ENCODE assay signal across 10 cellular contexts in the genomic region with DNA sequence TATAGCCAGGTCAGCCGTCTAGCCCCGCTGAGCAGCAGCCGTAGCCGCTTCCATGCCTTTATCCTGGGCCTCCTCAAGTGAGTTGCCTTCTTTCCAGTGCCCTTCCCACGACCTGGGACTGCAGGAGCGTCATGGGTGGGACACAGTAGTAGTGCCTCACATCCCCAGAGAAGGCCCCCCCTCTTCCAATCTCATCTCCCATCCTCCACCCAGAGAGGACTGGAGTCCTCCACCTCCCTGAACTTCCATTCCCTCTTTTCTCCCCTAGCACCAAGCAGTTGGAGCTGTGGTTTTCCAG. TPM values are rescaled to one million over a fixed set of nuclear protein-coding genes. Genes with fewer than 3 reads are reported as not detected.
DNase-seq lines count a peak whose midpoint lies in the region; ATAC-seq lines count a peak whose summit lies in the region.
"Had no signal": no experiment of that assay in that cellular context is flagged by ENCODE, and none has a peak within 500 bp of the region (broad histone marks: within the 10 kb centered on the region; RNA-seq: fewer than 3 reads in every experiment).

No MANE protein-coding gene starts in this region.

- no peaks in the 10 kb centered on the region for H3K9me3 Mint-ChIP-seq in activated CD4-positive, alpha-beta T cell treated with anti-CD3 and anti-CD28 coated beads, Interleukin-2, amount 10 ng/mL, durations not matched to agents 24 days and 14 days
- H3K9me3 Mint-ChIP-seq in activated naive CD8-positive, alpha-beta T cell treated with anti-CD3 and anti-CD28 coated beads for 36 hours, result no peaks in the 10 kb centered on the region
- no peaks in the 10 kb centered on the region for H3K9me3 Mint-ChIP-seq in stimulated activated naive CD8-positive, alpha-beta T cell treated with anti-CD3 and anti-CD28 coated beads, Interleukin-15, amount 100 ng/mL, for 72 hours

- H3K27ac Mint-ChIP-seq in activated CD4-positive, alpha-beta T cell treated with anti-CD3 and anti-CD28 coated beads, Interleukin-2, amount 10 ng/mL, durations not matched to agents 24 days and 14 days, result no peak overlapping the region
- H3K27ac Mint-ChIP-seq in activated naive CD8-positive, alpha-beta T cell treated with anti-CD3 and anti-CD28 coated beads for 36 hours, result no peak overlapping the region
- no peak overlapping the region for H3K27ac Mint-ChIP-seq in stimulated activated naive CD8-positive, alpha-beta T cell treated with anti-CD3 and anti-CD28 coated beads, Interleukin-15, amount 100 ng/mL, for 72 hours

- ATAC-seq in stimulated activated naive CD8-positive, alpha-beta T cell treated with anti-CD3 and anti-CD28 coated beads, Interleukin-15, amount 100 ng/mL, for 72 hours, result no peak

- H3K4me3 ChIP-seq in iPS-18c (ENCODE audit: insufficient read depth, low read depth, low read length), result peak overlapping the region; percentile 99

- H3K9me3 ChIP-seq in iPS-18c (ENCODE audit: control insufficient read depth, insufficient read depth, low read length), result no peaks in the 10 kb centered on the region

- H3K36me3 Mint-ChIP-seq in activated CD4-positive, alpha-beta T cell treated with anti-CD3 and anti-CD28 coated beads, Interleukin-2, amount 10 ng/mL, durations not matched to agents 24 days and 14 days (ENCODE audit: low read depth), result peaks cover 15% of the 10 kb centered on the region
- peaks cover 9% of the 10 kb centered on the region for H3K36me3 Mint-ChIP-seq in activated naive CD8-positive, alpha-beta T cell treated with anti-CD3 and anti-CD28 coated beads for 36 hours

- peaks cover 28% of the 10 kb centered on the region for H3K4me1 Mint-ChIP-seq in activated CD4-positive, alpha-beta T cell treated with anti-CD3 and anti-CD28 coated beads, Interleukin-2, amount 10 ng/mL, durations not matched to agents 24 days and 14 days
- peaks cover 20% of the 10 kb centered on the region for H3K4me1 Mint-ChIP-seq in activated naive CD8-positive, alpha-beta T cell treated with anti-CD3 and anti-CD28 coated beads for 36 hours
- H3K4me1 Mint-ChIP-seq in stimulated activated naive CD8-positive, alpha-beta T cell treated with anti-CD3 and anti-CD28 coated beads, Interleukin-15, amount 100 ng/mL, for 72 hours, result peaks cover 51% of the 10 kb centered on the region

- peak overlapping the region; percentile 91 for H3K4me3 Mint-ChIP-seq in activated CD4-positive, alpha-beta T cell treated with anti-CD3 and anti-CD28 coated beads, Interleukin-2, amount 10 ng/mL, durations not matched to agents 24 days and 14 days
- H3K4me3 Mint-ChIP-seq in activated naive CD8-positive, alpha-beta T cell treated with anti-CD3 and anti-CD28 coated beads for 36 hours, result peak overlapping the region; percentile 57
- H3K4me3 Mint-ChIP-seq in stimulated activated naive CD8-positive, alpha-beta T cell treated with anti-CD3 and anti-CD28 coated beads, Interleukin-15, amount 100 ng/mL, for 72 hours, result peak overlapping the region; percentile 37 to 90

- intact Hi-C loops in activated CD4-positive, alpha-beta T cell treated with anti-CD3 and anti-CD28 coated beads, Interleukin-2, amount 10 ng/mL, durations not matched to agents 24 days and 14 days (cut with micrococcal nuclease), result loop anchor here (10.0 kb wide), 1 partner anchor 269 kb away; no protein-coding TSS in a partner anchor

- no peaks in the 10 kb centered on the region for H3K27me3 Mint-ChIP-seq in activated CD4-positive, alpha-beta T cell treated with anti-CD3 and anti-CD28 coated beads, Interleukin-2, amount 10 ng/mL, durations not matched to agents 24 days and 14 days
- H3K27me3 Mint-ChIP-seq in activated naive CD8-positive, alpha-beta T cell treated with anti-CD3 and anti-CD28 coated beads for 36 hours, result no peaks in the 10 kb centered on the region
- H3K27me3 Mint-ChIP-seq in stimulated activated naive CD8-positive, alpha-beta T cell treated with anti-CD3 and anti-CD28 coated beads, Interleukin-15, amount 100 ng/mL, for 72 hours, result no peaks in the 10 kb centered on the region

- no peak for DNase-seq in activated CD4-positive, alpha-beta T cell treated with anti-CD3 and anti-CD28 coated beads, Interleukin-2, amount 10 ng/mL, durations not matched to agents 24 days and 14 days
- DNase-seq in activated CD4-positive, alpha-beta T cell treated with anti-CD3 and anti-CD28 coated beads, Interleukin-2, amount 50 U/mL, for 4 hours, result no peak
- DNase-seq in activated naive CD8-positive, alpha-beta T cell treated with anti-CD3 and anti-CD28 coated beads for 36 hours, result no peak
- DNase-seq in stimulated activated naive CD8-positive, alpha-beta T cell treated with anti-CD3 and anti-CD28 coated beads, Interleukin-15, amount 100 ng/mL, for 72 hours, result no peak
- DNase-seq in NCI-H2227 treated with DMSO at 0.1 percent for 48 hours (lab: John Stamatoyannopoulos, UW), result no peak
- no peak for DNase-seq in NCI-H2081 treated with DMSO at 0.1 percent for 48 hours (lab: John Stamatoyannopoulos, UW)
- DNase-seq in NOMO-1 treated with DMSO at 0.1 percent for 48 hours (lab: John Stamatoyannopoulos, UW; ENCODE audit: unreplicated experiment), result no peak
- DNase-seq: amniotic stem cell had no signal

RNA-seq across cellular contexts. Expression of gene RUSC1, which starts 4.9 kb away (rescaled TPM):
- 29.9 and 30.1 TPM in 2 replicates for total RNA-seq in activated CD4-positive, alpha-beta T cell treated with anti-CD3 and anti-CD28 coated beads, Interleukin-2, amount 10 ng/mL, durations not matched to agents 24 days and 14 days
- 10 to 100 TPM; 23.7 to 24.2 TPM for total RNA-seq in activated naive CD8-positive, alpha-beta T cell treated with anti-CD3 and anti-CD28 coated beads for 36 hours

RNA-seq across cellular contexts. Expression of gene FDPS, which starts 16.9 kb away (rescaled TPM):
- 321 and 324 TPM in 2 replicates for total RNA-seq in activated CD4-positive, alpha-beta T cell treated with anti-CD3 and anti-CD28 coated beads, Interleukin-2, amount 10 ng/mL, durations not matched to agents 24 days and 14 days
- total RNA-seq in activated naive CD8-positive, alpha-beta T cell treated with anti-CD3 and anti-CD28 coated beads for 36 hours, result 100 to 1,000 TPM; 256 to 264 TPM

RNA-seq across cellular contexts. Expression of gene PKLR, which starts 24.3 kb away (rescaled TPM):
- total RNA-seq in activated CD4-positive, alpha-beta T cell treated with anti-CD3 and anti-CD28 coated beads, Interleukin-2, amount 10 ng/mL, durations not matched to agents 24 days and 14 days, result 0.09 TPM in 1 of 2 replicates, not detected in the other
- total RNA-seq in activated naive CD8-positive, alpha-beta T cell treated with anti-CD3 and anti-CD28 coated beads for 36 hours, result not detected
- total RNA-seq: pulmonary artery endothelial cell had no signal

RNA-seq across cellular contexts. Expression of gene HCN3, which starts 48.3 kb away (rescaled TPM):
- total RNA-seq in activated CD4-positive, alpha-beta T cell treated with anti-CD3 and anti-CD28 coated beads, Interleukin-2, amount 10 ng/mL, durations not matched to agents 24 days and 14 days, result 3.2 and 3.8 TPM in 2 replicates
- 1 to 10 TPM; 1.5 to 1.6 TPM for total RNA-seq in activated naive CD8-positive, alpha-beta T cell treated with anti-CD3 and anti-CD28 coated beads for 36 hours

RNA-seq across cellular contexts. Expression of gene CLK2, which starts 52.2 kb away (rescaled TPM):
- total RNA-seq in activated CD4-positive, alpha-beta T cell treated with anti-CD3 and anti-CD28 coated beads, Interleukin-2, amount 10 ng/mL, durations not matched to agents 24 days and 14 days, result 86.2 and 90.6 TPM in 2 replicates
- total RNA-seq in activated naive CD8-positive, alpha-beta T cell treated with anti-CD3 and anti-CD28 coated beads for 36 hours, result 10 to 100 TPM; 61.4 to 65.9 TPM
